Comparison of ENCODE assay signal across 8 cellular contexts in the genomic region with DNA sequence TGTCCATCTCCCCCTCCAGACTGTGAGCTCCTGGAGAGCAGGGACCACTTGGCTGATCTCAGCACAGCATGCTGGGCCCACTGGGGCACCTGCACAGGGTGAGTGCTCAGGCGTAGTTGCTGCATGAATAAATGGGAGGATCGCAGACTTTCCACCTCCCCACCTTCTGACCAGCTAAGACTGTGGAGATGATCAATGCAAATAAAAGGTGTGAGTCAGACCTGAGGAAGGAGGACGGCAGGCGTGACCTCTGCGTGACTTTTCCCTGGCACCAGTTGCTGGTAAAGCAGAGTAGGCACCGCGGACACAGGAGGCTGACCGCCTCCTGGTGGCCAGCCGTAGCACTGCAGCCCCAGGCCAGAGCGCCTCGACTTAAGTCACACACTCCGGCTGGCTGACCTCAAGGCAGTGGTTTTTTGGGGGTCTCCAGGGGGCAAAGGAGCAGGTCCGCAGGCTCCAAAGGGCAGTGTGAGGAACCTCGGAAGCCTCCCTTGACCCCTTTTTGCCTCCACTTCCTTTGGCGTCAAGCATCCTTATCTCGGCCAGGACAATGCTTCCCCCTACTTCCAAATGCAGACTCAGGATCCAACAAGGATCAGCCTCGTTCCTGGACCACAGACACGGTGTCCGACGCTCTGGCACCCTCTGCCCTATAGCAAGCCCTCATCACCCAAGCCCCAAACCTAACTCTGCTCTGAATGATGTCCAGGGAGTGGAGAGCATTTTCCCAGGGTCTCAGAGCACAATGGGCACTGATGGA. TPM values are rescaled to one million over a fixed set of nuclear protein-coding genes. Genes with fewer than 3 reads are reported as not detected.
DNase-seq lines count a peak whose midpoint lies in the region; ATAC-seq and TF ChIP-seq lines count a peak whose summit lies in the region.

No MANE protein-coding gene starts in this region.

- no peak overlapping the region for H3K27ac ChIP-seq in A673 (ENCODE audit: low read depth, low read length, poor library complexity, severe bottlenecking)
- no peak overlapping the region for H3K27ac ChIP-seq in left lung

- in situ Hi-C loops in G401 (cut with HindIII; ENCODE audit: low sequenced_read_pairs): no loop called here

- no TSS peak for BruUV-seq in A673 (replicated peaks; lab: Mats Ljungman, UMichigan)

- peaks cover 4% of the 10 kb centered on the region for H3K27me3 Mint-ChIP-seq in activated B cell treated with CpG ODN at 0.5 μM for 24 hours

- no peak overlapping the region for H3K27ac Mint-ChIP-seq in activated B cell treated with CpG ODN at 0.5 μM for 24 hours

- no peaks in the 10 kb centered on the region for H3K27me3 ChIP-seq in A673 (replicated peaks; ENCODE audit: insufficient read depth, low read depth, low read length, poor library complexity)
- H3K27me3 ChIP-seq in left lung: no peaks in the 10 kb centered on the region

- DNase-seq in A673 (ENCODE audit: low spot score) (peak; percentile 58), NAMALWA (ENCODE audit: low spot score) (peak; percentile 51), activated B cell treated with CpG ODN at 0.5 μM for 24 hours (peak; percentile 68), left lung (peak; percentile 76 to 95), G401 (ENCODE audit: low spot score) (no peak)
- DNase-seq in central memory CD4-positive, alpha-beta T cell: peak; percentile 48
- DNase-seq in stimulated activated CD4-positive, alpha-beta T cell treated with anti-CD3 and anti-CD28 coated beads, TNF-alpha, amount 100 ng/mL, for 24 hours (ENCODE audit: low read depth in 3 of 3): peak; percentile 33 to 68 (median 48)

- ATAC-seq in GM18909 (IDR thresholded peaks at IDR 0.05; ENCODE audit: poor library complexity, unreplicated experiment) (peak; percentile 56), activated B cell treated with CpG ODN at 0.5 μM for 24 hours (ENCODE audit: low read depth) (peak; percentile 97), left lung (peak; percentile 99)

- peaks cover 6% of the 10 kb centered on the region for H3K9me3 Mint-ChIP-seq in activated B cell treated with CpG ODN at 0.5 μM for 24 hours

- peaks cover 5% of the 10 kb centered on the region for H3K4me1 Mint-ChIP-seq in activated B cell treated with CpG ODN at 0.5 μM for 24 hours

- peaks cover 8% of the 10 kb centered on the region for H3K9me3 ChIP-seq in A673 (ENCODE audit: low read depth, low read length, poor library complexity, severe bottlenecking)
- peaks cover 0 to 7% of the 10 kb centered on the region in 2 donors for H3K9me3 ChIP-seq in left lung

- POLR2A ChIA-PET in A673 (lab: Charles Lee; ENCODE audit: low non-redundant PET): no interaction called here
- POLR2A ChIA-PET in activated B cell treated with CpG ODN at 0.5 μM for 24 hours (lab: Charles Lee): no interaction called here

- H3K36me3 ChIP-seq in A673 (ENCODE audit: insufficient read depth, low read length, poor library complexity, severe bottlenecking): no peaks in the 10 kb centered on the region
- H3K36me3 ChIP-seq in left lung: no peaks in the 10 kb centered on the region

- intact Hi-C loops in A673 (cut with micrococcal nuclease; ENCODE audit: unreplicated experiment) (loop anchor here (1.0 kb wide), 1 partner anchor 543 kb away; no protein-coding TSS in a partner anchor), activated B cell treated with CpG ODN at 0.5 μM for 24 hours (cut with micrococcal nuclease) (loop anchor here (1.0 kb wide), 2 partner anchors 12 to 542 kb away; no protein-coding TSS in a partner anchor), left lung (cut with DNase I) (loop anchor here in 1 of 2 donors (5.0 kb wide), 1 partner anchor 542 kb away; no protein-coding TSS in a partner anchor)

- H3K4me3 Mint-ChIP-seq in activated B cell treated with CpG ODN at 0.5 μM for 24 hours: no peak overlapping the region

- H3K4me1 ChIP-seq in A673 (ENCODE audit: insufficient read depth, low read length, poor library complexity, severe bottlenecking) (no peaks in the 10 kb centered on the region), left lung (peaks cover 0 to 6% of the 10 kb centered on the region in 2 donors)

- peak; percentile 97 for TF ChIP-seq CTCF in A673 (conservative IDR thresholded peaks at IDR 0.05; ENCODE audit: low read depth, low read length)
- TF ChIP-seq CTCF in activated B cell treated with CpG ODN at 0.5 μM for 24 hours (IDR thresholded peaks at IDR 0.05): no peak
- TF ChIP-seq CTCF in left lung (IDR thresholded peaks at IDR 0.05): peak; percentile 97 to 98

- peaks cover 2% of the 10 kb centered on the region for H3K36me3 Mint-ChIP-seq in activated B cell treated with CpG ODN at 0.5 μM for 24 hours (ENCODE audit: low read depth)

- CTCF ChIA-PET in A673 (lab: Charles Lee) (no interaction called here), activated B cell treated with CpG ODN at 0.5 μM for 24 hours (lab: Charles Lee) (interaction anchor here (0.7 to 7.4 kb wide), 6 partner anchors 12 to 543 kb away, joined by 3 to 54 read pairs (median 4); partner anchors contain the start of gene ZNF782)

- H3K4me3 ChIP-seq in A673 (ENCODE audit: low read depth, low read length, poor library complexity, severe bottlenecking) (no peak overlapping the region), left lung (no peak overlapping the region)

RNA-seq across cellular contexts. Expression of gene TDRD7, which starts 12.7 kb away (rescaled TPM):
- total RNA-seq in A673 (2021) (3.6 and 4.9 TPM in 2 replicates), activated B cell treated with CpG ODN at 0.5 μM for 24 hours (13.7 and 14.7 TPM in 2 replicates), left lung (10 to 100 TPM; 14.0 to 17.5 TPM)
- total RNA-seq in G401 (2014; rRNA removed; shearing (Covaris generic)): 0.20 and 0.43 TPM in 2 replicates
